In the genomic region with DNA sequence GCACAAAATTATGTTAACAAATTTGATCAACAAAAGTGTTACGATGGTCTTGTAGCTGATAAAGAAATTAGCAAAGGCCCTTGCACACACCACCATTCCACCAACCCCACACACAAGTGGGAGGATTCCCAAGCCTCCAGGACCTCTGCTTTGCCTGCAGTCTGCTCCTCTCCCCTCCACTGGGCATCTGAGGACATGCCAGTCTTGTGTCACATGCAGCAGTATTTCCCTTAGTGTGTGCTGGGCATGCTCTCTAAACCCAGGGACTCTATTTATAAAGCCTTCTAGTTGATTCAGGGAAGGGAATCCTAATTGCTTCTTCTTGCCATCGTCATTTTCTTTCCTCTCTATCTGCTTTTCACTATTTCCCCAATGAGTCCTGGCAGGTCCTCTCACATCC, we compare ENCODE assay signal across 20 cellular contexts. TPM values are rescaled to one million over a fixed set of nuclear protein-coding genes. Genes with fewer than 3 reads are reported as not detected.
DNase-seq lines count a peak whose midpoint lies in the region; ATAC-seq and TF ChIP-seq lines count a peak whose summit lies in the region.
"Had no signal": no experiment of that assay in that cellular context is flagged by ENCODE, and none has a peak within 500 bp of the region (broad histone marks: within the 10 kb centered on the region; RNA-seq: fewer than 3 reads in every experiment).

No MANE protein-coding gene starts in this region.

- H3K9me3 Mint-ChIP-seq in Caco-2 (ENCODE audit: unreplicated experiment) (no peaks in the 10 kb centered on the region), nephron progenitor cell (no peaks in the 10 kb centered on the region)
- no peaks in the 10 kb centered on the region for H3K9me3 Mint-ChIP-seq in central memory CD8-positive, alpha-beta T cell
- H3K9me3 Mint-ChIP-seq: activated B cell treated with CpG ODN at 0.5 μM for 24 hours; activated naive CD8-positive, alpha-beta T cell treated with anti-CD3 and anti-CD28 coated beads for 36 hours; activated T-helper 1 cell treated with anti-CD3 and anti-CD28 coated beads, Interleukin-12 subunit alpha, Interleukin-12 subunit beta, Interleukin-2, Interleukin-4 antibody, amounts not matched to agents 30 ng/mL and 10 ng/mL and 1 ng/mL, durations not matched to agents 14 hours and 24 hours and 36 hours; neural progenitor cell; T-helper 1 cell treated with Interleukin-12 subunit alpha and Interleukin-12 subunit beta and Interleukin-4 antibody, amounts not matched to agents 30 μg/mL and 1 μg/mL, for 36 hours had no signal

- no peak for ATAC-seq in central memory CD8-positive, alpha-beta T cell (replicated peaks; ENCODE audit: extremely low read depth, poor library complexity, severe bottlenecking)
- ATAC-seq in left colon = no peak
- ATAC-seq: body of pancreas, foreskin keratinocyte had no signal

- H3K4me3 Mint-ChIP-seq in Caco-2 (ENCODE audit: unreplicated experiment) (no peak overlapping the region), nephron progenitor cell (no peak overlapping the region)
- H3K4me3 Mint-ChIP-seq in central memory CD8-positive, alpha-beta T cell = no peak overlapping the region
- H3K4me3 Mint-ChIP-seq: activated naive CD8-positive, alpha-beta T cell treated with anti-CD3 and anti-CD28 coated beads for 36 hours; neural progenitor cell had no signal

- CTCF ChIA-PET in Caco-2 (lab: Charles Lee) = no interaction called here

- H3K27me3 ChIP-seq in Caco-2 (replicated peaks; ENCODE audit: control insufficient read depth, insufficient read depth, low read length) = no peaks in the 10 kb centered on the region
- H3K27me3 ChIP-seq in MM.1S (replicated peaks; ENCODE audit: insufficient read depth, low read length) = no peaks in the 10 kb centered on the region
- H3K27me3 ChIP-seq: body of pancreas, foreskin keratinocyte, neural progenitor cell had no signal

- no peaks in the 10 kb centered on the region for H3K79me2 ChIP-seq in MM.1S (ENCODE audit: low read length)

- POLR2A ChIA-PET in Caco-2 (lab: Charles Lee) = no interaction called here

- H3K9me3 ChIP-seq in Caco-2 (no peaks in the 10 kb centered on the region), MM.1S (replicated peaks; ENCODE audit: insufficient read depth, low read length) (no peaks in the 10 kb centered on the region)
- H3K9me3 ChIP-seq: body of pancreas had no signal

- H3K4me3 ChIP-seq in Caco-2 (ENCODE audit: low read depth, low read length) = no peak overlapping the region
- no peak overlapping the region for H3K4me3 ChIP-seq in MM.1S (ENCODE audit: low read length)
- H3K4me3 ChIP-seq: body of pancreas, neural progenitor cell had no signal

- H3K27ac Mint-ChIP-seq in Caco-2 (ENCODE audit: unreplicated experiment) = peak overlapping the region; percentile 0
- H3K27ac Mint-ChIP-seq in central memory CD8-positive, alpha-beta T cell (ENCODE audit: low read depth) = peak overlapping the region; percentile 12
- peak overlapping the region; percentile 21 for H3K27ac Mint-ChIP-seq in nephron progenitor cell
- H3K27ac Mint-ChIP-seq: activated naive CD8-positive, alpha-beta T cell treated with anti-CD3 and anti-CD28 coated beads for 36 hours had no signal

- H3K4me1 ChIP-seq in Caco-2 (no peaks in the 10 kb centered on the region), MM.1S (ENCODE audit: low read length) (peaks cover 55% of the 10 kb centered on the region)
- H3K4me1 ChIP-seq: body of pancreas, foreskin keratinocyte had no signal

- peak overlapping the region; percentile 96 for H3K27ac ChIP-seq in MM.1S (ENCODE audit: low read length)
- H3K27ac ChIP-seq: body of pancreas, foreskin keratinocyte, neural progenitor cell had no signal

- peaks cover 15% of the 10 kb centered on the region for H3F3A ChIP-seq in MM.1S (ENCODE audit: insufficient read depth, low read length)

- DNase-seq in Caco-2 (no peak), MM.1S (no peak), nephron progenitor cell (no peak), EL (no peak), OCI-M1 (lab: John Stamatoyannopoulos, UW) (no peak), left colon (no peak)
- no peak for DNase-seq in central memory CD8-positive, alpha-beta T cell (ENCODE audit: low spot score in 2 of 2)
- DNase-seq: activated B cell treated with CpG ODN at 0.5 μM for 24 hours; activated CD8-positive, alpha-beta memory T cell treated with anti-CD3 and anti-CD28 coated beads for 24 hours; activated naive CD8-positive, alpha-beta T cell treated with anti-CD3 and anti-CD28 coated beads for 36 hours; body of pancreas; foreskin keratinocyte; mesendoderm; NCI-H1092; NCI-H2081; NCI-H446; SIG-M5 had no signal

- H3K4me1 Mint-ChIP-seq in Caco-2 (ENCODE audit: low read depth, unreplicated experiment) = peaks cover 12% of the 10 kb centered on the region
- H3K4me1 Mint-ChIP-seq in central memory CD8-positive, alpha-beta T cell = peaks cover 14% of the 10 kb centered on the region
- H3K4me1 Mint-ChIP-seq in nephron progenitor cell = peaks cover 24% of the 10 kb centered on the region

- H3K27me3 Mint-ChIP-seq in Caco-2 (ENCODE audit: insufficient read depth, unreplicated experiment) (no peaks in the 10 kb centered on the region), nephron progenitor cell (ENCODE audit: low read depth, poor library complexity) (peaks cover 7% of the 10 kb centered on the region)
- no peaks in the 10 kb centered on the region for H3K27me3 Mint-ChIP-seq in central memory CD8-positive, alpha-beta T cell
- H3K27me3 Mint-ChIP-seq: activated B cell treated with CpG ODN at 0.5 μM for 24 hours; activated naive CD8-positive, alpha-beta T cell treated with anti-CD3 and anti-CD28 coated beads for 36 hours had no signal

- H4K20me1 ChIP-seq in MM.1S (ENCODE audit: insufficient read depth, low read length) = no peaks in the 10 kb centered on the region

- H3K4me2 ChIP-seq in MM.1S (ENCODE audit: low read depth, low read length) = peak overlapping the region; percentile 31
- H3K4me2 ChIP-seq: neural progenitor cell had no signal

- H3K9me2 ChIP-seq in MM.1S (replicated peaks; ENCODE audit: insufficient read depth, low read length) = no peaks in the 10 kb centered on the region

- BruUV-seq in Caco-2 (replicated peaks; lab: Mats Ljungman, UMichigan) = no TSS peak

- H2AFZ ChIP-seq in MM.1S (ENCODE audit: low read length) = no peak overlapping the region
- H2AFZ ChIP-seq: neural progenitor cell had no signal

- TF ChIP-seq CTCF in Caco-2 (IDR thresholded peaks at IDR 0.05; ENCODE audit: insufficient read depth in 1 of 2, low read depth in 1 of 2, low read length in 1 of 2, severe bottlenecking in 1 of 2, unreplicated experiment in 1 of 2) = no peak
- no peak for TF ChIP-seq CTCF in MM.1S (IDR thresholded peaks at IDR 0.05; ENCODE audit: low read length)
- TF ChIP-seq CTCF in nephron progenitor cell (IDR thresholded peaks at IDR 0.05) = no peak

- intact Hi-C loops in Caco-2 (cut with micrococcal nuclease; ENCODE audit: unreplicated experiment) = no loop called here
- intact Hi-C loops in left colon (cut with DNase I, micrococcal nuclease) = no loop called here

- peak overlapping the region; percentile 6; the same call in 1 of the 2 replicates for H3K9ac ChIP-seq in MM.1S (ENCODE audit: low read length)
- H3K9ac ChIP-seq: neural progenitor cell had no signal

- peaks cover 76% of the 10 kb centered on the region for H3K36me3 Mint-ChIP-seq in Caco-2 (ENCODE audit: insufficient read depth, unreplicated experiment)
- no peaks in the 10 kb centered on the region for H3K36me3 Mint-ChIP-seq in central memory CD8-positive, alpha-beta T cell (ENCODE audit: insufficient read depth)
- H3K36me3 Mint-ChIP-seq in nephron progenitor cell (ENCODE audit: low read depth) = peaks cover 17% of the 10 kb centered on the region
- H3K36me3 Mint-ChIP-seq: activated naive CD8-positive, alpha-beta T cell treated with anti-CD3 and anti-CD28 coated beads for 36 hours had no signal

- peaks cover 5% of the 10 kb centered on the region for H3K36me3 ChIP-seq in Caco-2 (ENCODE audit: control insufficient read depth, insufficient read depth, low read length)
- no peaks in the 10 kb centered on the region for H3K36me3 ChIP-seq in MM.1S (replicated peaks; ENCODE audit: insufficient read depth, low read length)
- H3K36me3 ChIP-seq: neural progenitor cell had no signal

RNA-seq across cellular contexts. Expression of gene KCTD18, which starts 53.3 kb away (rescaled TPM):
- 8.6 and 9.3 TPM in 2 replicates for total RNA-seq in Caco-2 (2022)
- total RNA-seq in left colon = 10 to 100 TPM; 13.5 to 16.2 TPM
